In the genomic region with DNA sequence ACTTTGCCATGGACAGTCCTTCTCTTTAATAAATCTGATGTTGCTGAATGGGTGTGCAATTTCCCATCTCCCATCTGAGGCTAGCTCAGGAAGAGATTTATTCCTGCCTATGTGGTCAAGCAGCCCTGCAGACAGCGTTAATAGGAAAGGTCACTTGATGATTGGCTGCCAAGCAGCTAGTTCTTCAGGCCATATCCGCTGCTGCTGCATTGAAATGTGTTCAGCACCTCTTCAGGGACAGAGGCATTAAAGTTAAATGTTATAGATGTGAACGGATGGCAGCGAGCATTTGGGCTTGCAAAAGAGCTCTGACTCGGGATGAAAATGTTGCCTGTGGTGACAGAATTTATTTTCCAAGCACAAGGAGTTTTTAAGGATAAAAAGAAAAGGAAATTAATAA, we compare ENCODE assay signal across 19 cellular contexts.
"Had no signal": no experiment of that assay in that cellular context is flagged by ENCODE, and none has a peak within 500 bp of the region (broad histone marks: within the 10 kb centered on the region; RNA-seq: fewer than 3 reads in every experiment).

No MANE protein-coding gene starts in this region.

- H3K4me3 ChIP-seq: coronary artery, hepatocyte, lung, smooth muscle cell, suprapubic skin, thyroid gland had no signal

- H3K9me3 Mint-ChIP-seq: type B pancreatic cell had no signal

- H3K4me1 ChIP-seq: suprapubic skin, thyroid gland had no signal

- H3K36me3 Mint-ChIP-seq: naive thymus-derived CD8-positive, alpha-beta T cell; type B pancreatic cell had no signal

- H3K4me1 Mint-ChIP-seq: naive thymus-derived CD8-positive, alpha-beta T cell had no signal

- H3K4me2 ChIP-seq: hepatocyte, smooth muscle cell had no signal

- H3K36me3 ChIP-seq: suprapubic skin, thyroid gland had no signal

- H3K4me3 Mint-ChIP-seq: naive thymus-derived CD8-positive, alpha-beta T cell; type B pancreatic cell had no signal

- H3K27ac Mint-ChIP-seq: type B pancreatic cell had no signal

- H3K27me3 ChIP-seq: hepatocyte, suprapubic skin, thyroid gland had no signal

- H3K27ac ChIP-seq: coronary artery, hepatocyte, suprapubic skin, thyroid gland had no signal

- DNase-seq: effector CD8-positive, alpha-beta T cell; foreskin melanocyte; head of caudate nucleus; kidney; left cardiac atrium; left ventricle myocardium superior; mesenchymal stem cell; naive thymus-derived CD8-positive, alpha-beta T cell; posterior cingulate gyrus; right cardiac atrium; stimulated activated CD4-positive, alpha-beta T cell treated with anti-CD3 and anti-CD28 coated beads, Interleukin-2, amount 100 ng/mL, for 48 hours; stimulated activated naive CD8-positive, alpha-beta T cell treated with anti-CD3 and anti-CD28 coated beads, Interleukin-15, Interleukin-2, amounts not matched to agents 100 U/mL and 50 U/mL, for 24 hours; thyroid gland had no signal

- H3K79me2 ChIP-seq: hepatocyte had no signal

- ATAC-seq: left cardiac atrium; left ventricle myocardium superior; naive thymus-derived CD8-positive, alpha-beta T cell; right cardiac atrium; stimulated activated naive CD8-positive, alpha-beta T cell treated with anti-CD3 and anti-CD28 coated beads, Interleukin-15, Interleukin-2, amounts not matched to agents 100 U/mL and 50 U/mL, for 24 hours had no signal

- H3K27me3 Mint-ChIP-seq: naive thymus-derived CD8-positive, alpha-beta T cell had no signal

- H2AFZ ChIP-seq: hepatocyte had no signal
